8 cellular contexts compared by ENCODE assay signal in genomic region chr20:3820048-3820900, GRCh38. TPM values are rescaled to one million over a fixed set of nuclear protein-coding genes. Genes with fewer than 3 reads are reported as not detected.
DNase-seq lines count a peak whose midpoint lies in the region; ATAC-seq and TF ChIP-seq lines count a peak whose summit lies in the region.

AP5S1 (plus strand) TSS chr20:3820547; CDS start chr20:3822118, 1,571 bp downstream.

- CTCF ChIA-PET in PC-9 (lab: Charles Lee), result interaction anchor here (0.6 to 1.1 kb wide), 6 partner anchors 12 to 104 kb away, joined by 3 to 7 read pairs (median 4); partner anchors contain the start of gene CENPB

- POLR2A ChIA-PET in PC-9 (lab: Charles Lee; ENCODE audit: unreplicated experiment), result interaction anchor here (0.5 to 0.6 kb wide), 5 partner anchors 34 to 732 kb away, joined by 3 to 8 read pairs (median 3); partner anchors contain the start of genes CENPB and SPEF1

- H3K4me3 ChIP-seq in PC-9, result peak within 1 kb of the TSS; percentile 66
- peak within 1 kb of the TSS; percentile 73 to 82 for H3K4me3 ChIP-seq in esophagus (ENCODE audit: low read depth in 1 of 2, low read length in 2 of 2)
- H3K4me3 ChIP-seq in muscle layer of colon (ENCODE audit: low read depth in 1 of 2, low read length in 2 of 2), result peak within 1 kb of the TSS; percentile 70 to 76

- in situ Hi-C loops in KBM-7 (cut with MboI; ENCODE audit: low pct_unique_long_range_greater_than_20kb, low sequenced_read_pairs), result no loop called here

- H3K36me3 ChIP-seq in PC-9 (ENCODE audit: low read depth), result 0 out of 2 replicates have a peak, but pooled peaks cover 8% of the 10 kb centered on the region
- peaks cover 8 to 19% of the 10 kb centered on the region in 2 donors for H3K36me3 ChIP-seq in esophagus (ENCODE audit: control insufficient read depth in 2 of 2, insufficient read depth in 2 of 2, low read length in 1 of 2)
- peaks cover 21% of the 10 kb centered on the region for H3K36me3 ChIP-seq in muscle layer of colon (ENCODE audit: insufficient read depth, low read length)

- TSS peak; percentile 54 for BruUV-seq in PC-9 (replicated peaks; lab: Mats Ljungman, UMichigan)

- H3K9me3 ChIP-seq in PC-9 (ENCODE audit: insufficient read depth, low read depth) (no peaks in the 10 kb centered on the region), esophagus (ENCODE audit: control insufficient read depth in 2 of 2, insufficient read depth in 1 of 2, low read depth in 1 of 2, low read length in 1 of 2) (no peaks in the 10 kb centered on the region), muscle layer of colon (ENCODE audit: low read length) (no peaks in the 10 kb centered on the region)

- H3K27ac ChIP-seq in PC-9, result peak within 1 kb of the TSS; percentile 85
- peak within 1 kb of the TSS; percentile 98 to 100 for H3K27ac ChIP-seq in esophagus (ENCODE audit: low read depth in 2 of 2, low read length in 1 of 2)
- peak within 1 kb of the TSS; percentile 97 for H3K27ac ChIP-seq in muscle layer of colon (ENCODE audit: low read depth, low read length)

- intact Hi-C loops in PC-9 (cut with micrococcal nuclease; ENCODE audit: unreplicated experiment), result loop anchor here (1.0 kb wide), 4 partner anchors 24 to 144 kb away; partner anchors contain the start of genes CDC25B, CENPB and MAVS

- peak within 1 kb of the TSS; percentile 85 for H3K9ac ChIP-seq in muscle layer of colon (ENCODE audit: low read length)

- peak within 1 kb of the TSS; percentile 76 for H2AFZ ChIP-seq in PC-9

- H3K9me2 ChIP-seq in PC-9 (ENCODE audit: insufficient read depth), result no peaks in the 10 kb centered on the region

- no peaks in the 10 kb centered on the region for H4K20me1 ChIP-seq in PC-9 (ENCODE audit: insufficient read depth)

- H3K4me1 ChIP-seq in PC-9 (replicated peaks; ENCODE audit: insufficient read depth), result peaks cover 6% of the 10 kb centered on the region; the same call in 1 of the 2 replicates
- peaks cover 6 to 11% of the 10 kb centered on the region in 2 donors for H3K4me1 ChIP-seq in esophagus (ENCODE audit: control insufficient read depth in 2 of 2, insufficient read depth in 2 of 2, low read length in 1 of 2)
- H3K4me1 ChIP-seq in muscle layer of colon (ENCODE audit: insufficient read depth, low read length), result peaks cover 25% of the 10 kb centered on the region

- peak; percentile 67 for ATAC-seq in GM21717 (IDR thresholded peaks at IDR 0.05; ENCODE audit: unreplicated experiment)

- H3K4me2 ChIP-seq in PC-9, result peak within 1 kb of the TSS; percentile 80

- H3K27me3 ChIP-seq in PC-9 (ENCODE audit: insufficient read depth, low read depth), result no peaks in the 10 kb centered on the region
- no peaks in the 10 kb centered on the region for H3K27me3 ChIP-seq in esophagus (ENCODE audit: control insufficient read depth in 1 of 2, insufficient read depth in 2 of 2, low read length in 2 of 2)
- H3K27me3 ChIP-seq in muscle layer of colon (ENCODE audit: control insufficient read depth in 1 of 2, insufficient read depth in 2 of 2, low read length in 2 of 2), result no peaks in the 10 kb centered on the region

- peaks cover 15% of the 10 kb centered on the region for H3K79me2 ChIP-seq in PC-9 (ENCODE audit: low read depth)

- DNase-seq in DMS79 (lab: John Stamatoyannopoulos, UW) (peak; percentile 86), KBM-7 (peak; percentile 96), PC-9 (peak; percentile 86 to 95)
- DNase-seq in activated T-cell treated with anti-CD3 and anti-CD28 coated beads, Interleukin-2, amount 50 U/mL, for 1 hour, result peak; percentile 93
- DNase-seq in stimulated activated CD8-positive, alpha-beta memory T cell treated with anti-CD3 and anti-CD28 coated beads, Interleukin-7, amount 100 ng/mL, for 4 hours (ENCODE audit: low read depth in 2 of 2), result peak; percentile 83 to 88

- H3F3A ChIP-seq in PC-9 (ENCODE audit: insufficient read depth, low read depth), result no peaks in the 10 kb centered on the region

- 0% methylated on average over 82 to 96 of the region's 96 CpGs for WGBS in esophagus, 2 donors

- TF ChIP-seq CTCF in PC-9 (conservative IDR thresholded peaks at IDR 0.05), result peak; percentile 96

RNA-seq across cellular contexts. Expression of gene AP5S1, which starts in this region (rescaled TPM):
- total RNA-seq in PC-9 (2021), result 18.3 and 20.0 TPM in 2 replicates
- 1 to 10 TPM; 4.6 to 7.9 TPM for polyA plus RNA-seq in esophagus

Comparison
In these comparisons a context has a peak if more than half of its experiments do, and no peak if none do; other contexts are left out.
1. Peak in every context shown above with its lines: DNase-seq, ATAC-seq, H3K4me3 ChIP-seq and H3K27ac ChIP-seq.